ENCODE assay signal across 8 cellular contexts in the genomic region with DNA sequence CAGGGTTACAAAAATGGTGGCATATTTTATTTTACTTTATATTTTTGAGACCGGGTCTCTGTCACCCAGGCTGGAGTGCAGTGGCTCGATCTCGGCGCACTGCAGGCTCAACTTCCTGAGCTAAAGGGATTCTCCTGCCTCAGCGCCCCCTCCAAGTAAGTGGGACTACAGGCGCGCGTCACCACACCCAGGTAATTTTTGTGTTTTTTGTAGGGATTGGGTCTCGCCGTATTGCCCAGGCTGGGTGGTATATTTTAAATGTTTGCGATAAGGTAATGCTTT. TPM values are rescaled to one million over a fixed set of nuclear protein-coding genes. Genes with fewer than 3 reads are reported as not detected.
DNase-seq lines count a peak whose midpoint lies in the region; ATAC-seq and TF ChIP-seq lines count a peak whose summit lies in the region.

No MANE protein-coding gene starts in this region.

- no peak for ATAC-seq in naive thymus-derived CD8-positive, alpha-beta T cell
- no peak for ATAC-seq in GM18907 (IDR thresholded peaks at IDR 0.05; ENCODE audit: unreplicated experiment)

- H3K27me3 ChIP-seq in ACC112 (ENCODE audit: insufficient read depth, low read length) (no peaks in the 10 kb centered on the region), HUES64 (ENCODE audit: insufficient read depth, low read length) (peaks cover 62% of the 10 kb centered on the region), brain microvascular endothelial cell (replicated peaks) (no peaks in the 10 kb centered on the region)

- DNase-seq in brain microvascular endothelial cell (no peak), nucleus accumbens (lab: John Stamatoyannopoulos, UW) (no peak), germinal center (ENCODE audit: low spot score) (no peak), NCI-H524 (lab: John Stamatoyannopoulos, UW) (no peak)
- DNase-seq in naive thymus-derived CD8-positive, alpha-beta T cell = no peak

- no peaks in the 10 kb centered on the region for H3K36me3 Mint-ChIP-seq in naive thymus-derived CD8-positive, alpha-beta T cell

- WGBS in HUES64 = 67% methylated on average over 8 of the region's 11 CpGs

- H3K36me3 ChIP-seq in ACC112 (ENCODE audit: insufficient read depth, low read length) = peaks cover 25% of the 10 kb centered on the region
- no peaks in the 10 kb centered on the region for H3K36me3 ChIP-seq in HUES64 (ENCODE audit: insufficient read depth, low read length)
- H3K36me3 ChIP-seq in brain microvascular endothelial cell (replicated peaks) = peaks cover 19% of the 10 kb centered on the region

- H2AFZ ChIP-seq in ACC112 (ENCODE audit: low read length, unreplicated experiment) = no peak overlapping the region

- H3K27ac Mint-ChIP-seq in naive thymus-derived CD8-positive, alpha-beta T cell = peak overlapping the region in 9 of 10 donors; percentile 41 to 94 (median 72)

- H3K4me1 Mint-ChIP-seq in naive thymus-derived CD8-positive, alpha-beta T cell = peaks cover under 1 to 21% (median 7%) of the 10 kb centered on the region in 4 donors

- H3K79me2 ChIP-seq in ACC112 (ENCODE audit: control insufficient read depth, insufficient read depth, low read length, unreplicated experiment) = peaks cover 54% of the 10 kb centered on the region

- peak overlapping the region; percentile 91 for H3K27ac ChIP-seq in ACC112 (ENCODE audit: low read depth, low read length)
- no peak overlapping the region; the same call in 1 of the 2 replicates for H3K27ac ChIP-seq in HUES64 (ENCODE audit: low read depth, low read length)
- H3K27ac ChIP-seq in brain microvascular endothelial cell = peak overlapping the region; percentile 59

- H3K9me3 ChIP-seq in HUES64 (ENCODE audit: insufficient read depth, low read depth, low read length) = no peaks in the 10 kb centered on the region

- no peak for TF ChIP-seq CTCF in brain microvascular endothelial cell (IDR thresholded peaks at IDR 0.05; ENCODE audit: low read depth, low read length, missing control alignments)

- POLR2A ChIA-PET in naive thymus-derived CD8-positive, alpha-beta T cell (lab: Charles Lee) = interaction anchor here (0.8 to 6.2 kb wide), 11 partner anchors 11 to 417 kb away, joined by 3 to 105 read pairs (median 6); a partner anchor contains a TSS

- peaks cover 50% of the 10 kb centered on the region for H3K4me1 ChIP-seq in ACC112 (ENCODE audit: control insufficient read depth, insufficient read depth, low read length, unreplicated experiment)
- peaks cover 12% of the 10 kb centered on the region; the same call in 1 of the 2 replicates for H3K4me1 ChIP-seq in HUES64 (ENCODE audit: insufficient read depth, low read length)

- no peaks in the 10 kb centered on the region for H3K9me3 Mint-ChIP-seq in naive thymus-derived CD8-positive, alpha-beta T cell

- peaks cover 0 to 4% (median 0%) of the 10 kb centered on the region in 5 donors for H3K27me3 Mint-ChIP-seq in naive thymus-derived CD8-positive, alpha-beta T cell

- in situ Hi-C loops in brain microvascular endothelial cell (cut with HindIII; ENCODE audit: low pct_ligation_motif_present, low sequenced_read_pairs) = no loop called here

- H3K4me3 ChIP-seq in ACC112 (ENCODE audit: low read depth, low read length) (peak overlapping the region; percentile 85), HUES64 (ENCODE audit: low read length) (peak overlapping the region; percentile 69), brain microvascular endothelial cell (ENCODE audit: low read depth, low read length) (no peak overlapping the region)

- no peak overlapping the region for H3K9ac ChIP-seq in HUES64 (ENCODE audit: low read depth, low read length)

- peak overlapping the region; percentile 57 to 80 (median 74) for H3K4me3 Mint-ChIP-seq in naive thymus-derived CD8-positive, alpha-beta T cell

RNA-seq across cellular contexts. Expression of a gene that starts 0.7 kb away (rescaled TPM):
- 15.0 TPM for polyA plus RNA-seq in HUES64 (2013, experiment 1 of 2)
- polyA plus RNA-seq in HUES64 (2013, experiment 2 of 2) = 12.0 TPM
- total RNA-seq in naive thymus-derived CD8-positive, alpha-beta T cell = not detected
- polyA plus RNA-seq in naive thymus-derived CD8-positive, alpha-beta T cell = under 1 TPM in 2 of 3 donors, not detected in 1; 0.17 to 0.22 TPM

RNA-seq across cellular contexts. Expression of a gene that starts 10.4 kb away (rescaled TPM):
- polyA plus RNA-seq in HUES64 (2013, experiment 1 of 2) = 22.0 TPM
- 24.9 TPM for polyA plus RNA-seq in HUES64 (2013, experiment 2 of 2)
- 10 to 100 TPM; 25.8 to 29.5 TPM for total RNA-seq in naive thymus-derived CD8-positive, alpha-beta T cell
- 10 to 100 TPM; 77.2 to 83.6 (median 83.0) TPM for polyA plus RNA-seq in naive thymus-derived CD8-positive, alpha-beta T cell

RNA-seq across cellular contexts. Expression of a gene that starts 12.6 kb away (rescaled TPM):
- 65.3 TPM for polyA plus RNA-seq in HUES64 (2013, experiment 1 of 2)
- 60.1 TPM for polyA plus RNA-seq in HUES64 (2013, experiment 2 of 2)
- total RNA-seq in naive thymus-derived CD8-positive, alpha-beta T cell = 10 to 100 TPM; 33.0 to 35.6 TPM
- 10 to 100 TPM; 74.9 to 97.6 (median 86.0) TPM for polyA plus RNA-seq in naive thymus-derived CD8-positive, alpha-beta T cell

RNA-seq across cellular contexts. Expression of a gene that starts 18.0 kb away (rescaled TPM):
- polyA plus RNA-seq in HUES64 (2013, experiment 1 of 2) = 17.7 TPM
- polyA plus RNA-seq in HUES64 (2013, experiment 2 of 2) = 19.4 TPM
- total RNA-seq in naive thymus-derived CD8-positive, alpha-beta T cell = 10 to 100 TPM; 53.5 to 57.8 TPM
- 10 to 100 TPM; 46.0 to 82.2 (median 67.3) TPM for polyA plus RNA-seq in naive thymus-derived CD8-positive, alpha-beta T cell

RNA-seq across cellular contexts. Expression of a gene that starts 18.4 kb away (rescaled TPM):
- 87.0 TPM for polyA plus RNA-seq in HUES64 (2013, experiment 1 of 2)
- 93.0 TPM for polyA plus RNA-seq in HUES64 (2013, experiment 2 of 2)
- total RNA-seq in naive thymus-derived CD8-positive, alpha-beta T cell = 10 to 100 TPM; 73.1 to 75.8 TPM
- 100 to 1,000 TPM; 103 to 112 (median 110) TPM for polyA plus RNA-seq in naive thymus-derived CD8-positive, alpha-beta T cell
